ENCODE assay signal across 19 cellular contexts in the genomic region with DNA sequence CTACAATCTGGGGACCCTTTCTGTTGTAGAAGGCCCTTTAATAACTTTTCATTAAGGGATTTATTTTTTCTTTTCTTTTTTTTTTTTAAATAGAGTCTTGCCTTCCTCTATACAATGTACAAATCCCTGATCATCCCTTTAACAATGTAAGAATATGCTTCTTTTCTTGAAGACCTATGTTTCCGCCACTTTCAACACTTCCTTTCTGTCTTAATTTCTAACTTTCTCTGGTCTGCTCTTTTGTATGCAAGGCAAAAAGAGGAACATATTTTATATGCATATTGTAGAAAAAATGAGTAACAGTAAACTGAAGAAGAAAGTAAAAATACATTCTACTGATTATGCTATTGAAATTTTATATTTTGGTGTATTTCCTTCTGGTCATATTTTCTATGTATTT.
"Had no signal": no experiment of that assay in that cellular context is flagged by ENCODE, and none has a peak within 500 bp of the region (broad histone marks: within the 10 kb centered on the region; RNA-seq: fewer than 3 reads in every experiment).

No MANE protein-coding gene starts in this region.

- H3K4me1 Mint-ChIP-seq: central memory CD8-positive, alpha-beta T cell; nephron progenitor cell had no signal

- ATAC-seq: activated T-cell treated with anti-CD3 and anti-CD28 coated beads, Interleukin-2, amount 50 U/mL, for 72 hours; heart right ventricle; left lung; stimulated activated naive CD8-positive, alpha-beta T cell treated with anti-CD3 and anti-CD28 coated beads, Interleukin-15, Interleukin-2, amounts not matched to agents 100 U/mL and 50 U/mL, for 24 hours had no signal

- H3K4me3 Mint-ChIP-seq: activated T-cell treated with anti-CD3 and anti-CD28 coated beads, Interleukin-2, amount 50 U/mL, for 72 hours; central memory CD8-positive, alpha-beta T cell; nephron progenitor cell had no signal

- H3K27ac Mint-ChIP-seq: activated T-cell treated with anti-CD3 and anti-CD28 coated beads, Interleukin-2, amount 50 U/mL, for 72 hours; nephron progenitor cell; progenitor cell of endocrine pancreas had no signal

- H3K9me3 Mint-ChIP-seq: nephron progenitor cell had no signal

- H3K27me3 Mint-ChIP-seq: central memory CD8-positive, alpha-beta T cell had no signal

- DNase-seq: activated CD4-positive, alpha-beta T cell treated with anti-CD3 and anti-CD28 coated beads for 1 hour; activated CD8-positive, alpha-beta memory T cell treated with anti-CD3 and anti-CD28 coated beads for 24 hours; activated CD8-positive, alpha-beta memory T cell treated with anti-CD3 and anti-CD28 coated beads, Interleukin-2, amount 50 U/mL, for 48 hours; activated effector memory CD4-positive, alpha-beta T cell treated with anti-CD3 and anti-CD28 coated beads, Interleukin-2, amount 50 U/mL, for 16 hours; activated naive CD4-positive, alpha-beta T cell treated with anti-CD3 and anti-CD28 coated beads, Interleukin-2, amount 50 U/mL, for 16 hours; activated T-cell treated with anti-CD3 and anti-CD28 coated beads, Interleukin-2, amount 50 U/mL, for 72 hours; erythroblast; foreskin melanocyte; heart right ventricle; left lung; midbrain; nephron progenitor cell; stimulated activated CD4-positive, alpha-beta T cell treated with anti-CD3 and anti-CD28 coated beads, Interleukin-12 subunit alpha, Interleukin-12 subunit beta, amount 100 ng/mL, for 4 hours; stimulated activated CD4-positive, alpha-beta T cell treated with anti-CD3 and anti-CD28 coated beads, Interleukin-2, amount 100 ng/mL, for 24 hours; stimulated activated naive CD8-positive, alpha-beta T cell treated with anti-CD3 and anti-CD28 coated beads, Interleukin-15, Interleukin-2, amounts not matched to agents 100 U/mL and 50 U/mL, for 24 hours; transverse colon; WERI-Rb-1 had no signal
